In the genomic region with DNA sequence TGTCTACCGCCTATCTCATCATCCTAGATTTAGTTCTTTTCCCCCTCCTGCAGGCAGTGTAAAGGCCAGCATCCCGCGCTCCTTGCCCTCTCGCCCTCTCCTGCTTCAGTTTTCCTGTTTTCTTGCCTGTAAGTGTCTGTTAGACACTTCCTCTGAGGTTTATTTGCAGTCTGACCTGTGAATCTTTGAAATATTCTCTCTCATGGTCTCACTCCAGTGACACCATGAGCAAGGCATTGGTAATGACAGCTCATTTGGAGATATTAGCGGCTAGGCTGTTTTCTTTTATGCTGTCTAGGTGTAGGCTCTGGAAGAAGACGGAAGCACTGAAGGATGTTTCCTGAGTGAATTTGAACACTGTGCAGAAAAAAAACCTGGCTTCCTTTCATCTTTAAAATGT, we compare ENCODE assay signal across 1 cellular context.
TF ChIP-seq lines count a peak whose summit lies in the region.

No MANE protein-coding gene starts in this region.

TF ChIP-seq in HCT116, 20 proteins besides CTCF, POLR2A, EP300 and RAD21 (continued from another document):
- TF ChIP-seq YY1 (IDR thresholded peaks at IDR 0.05; ENCODE audit: extremely low read depth, insufficient replicate concordance, low read depth, low read length) (no peak), TCF7L2 (IDR thresholded peaks at IDR 0.05; ENCODE audit: borderline replicate concordance, extremely low read depth, insufficient read depth, insufficient read length) (no peak), SRF (IDR thresholded peaks at IDR 0.05; ENCODE audit: low read depth) (no peak), EZH2phosphoT487 (IDR thresholded peaks at IDR 0.05; ENCODE audit: borderline replicate concordance) (no peak), CEBPB (IDR thresholded peaks at IDR 0.05; ENCODE audit: low read depth) (no peak), SP1 (IDR thresholded peaks at IDR 0.05; ENCODE audit: low read depth) (no peak), ELF1 (IDR thresholded peaks at IDR 0.05; ENCODE audit: borderline replicate concordance, low read depth) (no peak)
